ENCODE assay signal across 10 cellular contexts in genomic region chr1:193120604-193121166, GRCh38. TPM values are rescaled to one million over a fixed set of nuclear protein-coding genes. Genes with fewer than 3 reads are reported as not detected.
DNase-seq lines count a peak whose midpoint lies in the region; ATAC-seq and TF ChIP-seq lines count a peak whose summit lies in the region.
"Had no signal": no experiment of that assay in that cellular context is flagged by ENCODE, and none has a peak within 500 bp of the region (broad histone marks: within the 10 kb centered on the region; RNA-seq: fewer than 3 reads in every experiment).

No MANE protein-coding gene starts in this region.

- H3K27me3 ChIP-seq in right cardiac atrium (ENCODE audit: control insufficient read depth, insufficient read depth): no peaks in the 10 kb centered on the region
- H3K27me3 ChIP-seq in upper lobe of right lung: no peaks in the 10 kb centered on the region
- no peaks in the 10 kb centered on the region for H3K27me3 ChIP-seq in SJCRH30

- H3K27ac ChIP-seq in right cardiac atrium (ENCODE audit: low read length) (no peak overlapping the region), upper lobe of right lung (no peak overlapping the region), SJCRH30 (no peak overlapping the region)

- H3K4me3 ChIP-seq in right cardiac atrium (ENCODE audit: low read length) (peak overlapping the region; percentile 69), upper lobe of right lung (peak overlapping the region; percentile 87), SJCRH30 (no peak overlapping the region; the same call in 1 of the 2 replicates)

- H3K9me3 ChIP-seq in right cardiac atrium (ENCODE audit: control insufficient read depth, low read length): no peaks in the 10 kb centered on the region
- no peaks in the 10 kb centered on the region for H3K9me3 ChIP-seq in upper lobe of right lung
- no peaks in the 10 kb centered on the region for H3K9me3 ChIP-seq in SJCRH30 (replicated peaks)

- DNase-seq in right cardiac atrium (no peak), Right ventricle myocardium inferior (ENCODE audit: missing footprints) (no peak), mesothelial cell of epicardium (ENCODE audit: low spot score in 2 of 2, unreplicated experiment in 2 of 2) (no peak), upper lobe of right lung (no peak), SJCRH30 (no peak)
- DNase-seq in activated naive CD8-positive, alpha-beta T cell treated with anti-CD3 and anti-CD28 coated beads for 36 hours: no peak
- DNase-seq: COR-L47, NCI-H526 treated with DMSO at 0.1 percent for 48 hours had no signal

- peaks cover 2% of the 10 kb centered on the region for H3K4me1 ChIP-seq in right cardiac atrium (ENCODE audit: control insufficient read depth, insufficient read depth, low read length)
- peaks cover 18% of the 10 kb centered on the region for H3K4me1 ChIP-seq in upper lobe of right lung
- H3K4me1 ChIP-seq in SJCRH30: no peaks in the 10 kb centered on the region

- intact Hi-C loops in right cardiac atrium (cut with DNase I): loop anchor here in 2 of 4 donors (2.0 to 10.0 kb wide), 3 partner anchors 16 to 646 kb away; partner anchors contain the start of genes GLRX2 (in 1 of the 2) and RGS2 (in 1 of the 2)
- intact Hi-C loops in Right ventricle myocardium inferior (cut with DNase I): loop anchor here (1.0 to 5.0 kb wide), 4 partner anchors 15 to 648 kb away; partner anchors contain the start of genes GLRX2, RGS2, RO60 and UCHL5
- intact Hi-C loops in upper lobe of right lung (cut with DNase I): no loop called here

- peaks cover 8% of the 10 kb centered on the region for H3K36me3 Mint-ChIP-seq in activated naive CD8-positive, alpha-beta T cell treated with anti-CD3 and anti-CD28 coated beads for 36 hours
- H3K36me3 Mint-ChIP-seq in mesothelial cell of epicardium: peaks cover 3% of the 10 kb centered on the region

- WGBS in right cardiac atrium: 64% methylated on average over 6 of the region's 6 CpGs

- H3K9me3 Mint-ChIP-seq in activated naive CD8-positive, alpha-beta T cell treated with anti-CD3 and anti-CD28 coated beads for 36 hours: peaks cover 3% of the 10 kb centered on the region
- H3K9me3 Mint-ChIP-seq in mesothelial cell of epicardium: no peaks in the 10 kb centered on the region

- no peak for TF ChIP-seq CTCF in mesothelial cell of epicardium (IDR thresholded peaks at IDR 0.05; ENCODE audit: unreplicated experiment)
- TF ChIP-seq CTCF in upper lobe of right lung (IDR thresholded peaks at IDR 0.05): no peak

- H3K4me1 Mint-ChIP-seq in activated naive CD8-positive, alpha-beta T cell treated with anti-CD3 and anti-CD28 coated beads for 36 hours: peaks cover 29% of the 10 kb centered on the region
- peaks cover 24% of the 10 kb centered on the region for H3K4me1 Mint-ChIP-seq in mesothelial cell of epicardium

- no peak for ATAC-seq in right cardiac atrium
- no peak for ATAC-seq in Right ventricle myocardium inferior
- no peak for ATAC-seq in upper lobe of right lung
- ATAC-seq in HG03135 (IDR thresholded peaks at IDR 0.05; ENCODE audit: unreplicated experiment): no peak
- ATAC-seq in activated CD4-positive, CD25-positive, alpha-beta regulatory T cell treated with anti-CD3 and anti-CD28 coated beads, Interleukin-2, amount 50 U/mL, for 24 hours: no peak

- peak overlapping the region; percentile 100 for H3K4me3 Mint-ChIP-seq in activated naive CD8-positive, alpha-beta T cell treated with anti-CD3 and anti-CD28 coated beads for 36 hours
- peak overlapping the region; percentile 94 for H3K4me3 Mint-ChIP-seq in mesothelial cell of epicardium

- H3K27me3 Mint-ChIP-seq in activated naive CD8-positive, alpha-beta T cell treated with anti-CD3 and anti-CD28 coated beads for 36 hours: peaks cover 5% of the 10 kb centered on the region
- H3K27me3 Mint-ChIP-seq in mesothelial cell of epicardium (ENCODE audit: low read depth): no peaks in the 10 kb centered on the region

- peaks cover 8% of the 10 kb centered on the region for H3K36me3 ChIP-seq in upper lobe of right lung
- H3K36me3 ChIP-seq in SJCRH30: no peaks in the 10 kb centered on the region

- H3K27ac Mint-ChIP-seq in activated naive CD8-positive, alpha-beta T cell treated with anti-CD3 and anti-CD28 coated beads for 36 hours: peak overlapping the region; percentile 92
- H3K27ac Mint-ChIP-seq in mesothelial cell of epicardium: peak overlapping the region; percentile 23

RNA-seq across cellular contexts. Expression of gene CDC73, which starts 1.1 kb away (rescaled TPM):
- 10 to 100 TPM; 53.5 to 60.9 (median 55.4) TPM for total RNA-seq in right cardiac atrium
- polyA plus RNA-seq in right cardiac atrium: 12.4 TPM
- 48.6 TPM for total RNA-seq in Right ventricle myocardium inferior
- total RNA-seq in activated naive CD8-positive, alpha-beta T cell treated with anti-CD3 and anti-CD28 coated beads for 36 hours: 10 to 100 TPM; 46.3 to 47.0 TPM
- 67.3 to 71.1 TPM (median 70.2 TPM) in 3 replicates for total RNA-seq in mesothelial cell of epicardium
- 72.6 TPM for total RNA-seq in upper lobe of right lung
- 14.7 and 15.8 TPM in 2 replicates for total RNA-seq in SJCRH30 (2014; rRNA removed; shearing (Covaris generic))

RNA-seq across cellular contexts. Expression of gene GLRX2, which starts 15.5 kb away (rescaled TPM):
- total RNA-seq in right cardiac atrium: 10 to 100 TPM; 25.3 to 32.7 (median 30.2) TPM
- polyA plus RNA-seq in right cardiac atrium: 37.3 TPM
- total RNA-seq in Right ventricle myocardium inferior: 45.3 TPM
- 10 to 100 TPM; 36.7 to 40.4 TPM for total RNA-seq in activated naive CD8-positive, alpha-beta T cell treated with anti-CD3 and anti-CD28 coated beads for 36 hours
- total RNA-seq in mesothelial cell of epicardium: 8.9 to 10.4 TPM (median 10.3 TPM) in 3 replicates
- 19.0 TPM for total RNA-seq in upper lobe of right lung
- total RNA-seq in SJCRH30 (2014; rRNA removed; shearing (Covaris generic)): 25.8 and 29.2 TPM in 2 replicates
